ENCODE assay signal across 8 cellular contexts in genomic region chr16:2516391-2517240, GRCh38. TPM values are rescaled to one million over a fixed set of nuclear protein-coding genes. Genes with fewer than 3 reads are reported as not detected.
DNase-seq lines count a peak whose midpoint lies in the region; ATAC-seq and TF ChIP-seq lines count a peak whose summit lies in the region.

No MANE protein-coding gene starts in this region.

- H3K27ac Mint-ChIP-seq in WTC11: peak overlapping the region; percentile 79; the same call in 1 of the 2 replicates
- H3K27ac Mint-ChIP-seq in stimulated activated effector memory CD8-positive, alpha-beta T cell treated with anti-CD3 and anti-CD28 coated beads, Interleukin-12 subunit alpha, Interleukin-12 subunit beta, amount 100 ng/mL, for 72 hours: peak overlapping the region; percentile 95

- TF ChIP-seq CTCF in WTC11 (IDR thresholded peaks at IDR 0.05) (no peak), heart right ventricle (IDR thresholded peaks at IDR 0.05) (no peak), GM13977 (IDR thresholded peaks at IDR 0.05; ENCODE audit: extremely low read depth, insufficient read depth, missing control alignments) (no peak)

- H3K4me1 Mint-ChIP-seq in WTC11: peaks cover 41% of the 10 kb centered on the region
- H3K4me1 Mint-ChIP-seq in stimulated activated effector memory CD8-positive, alpha-beta T cell treated with anti-CD3 and anti-CD28 coated beads, Interleukin-12 subunit alpha, Interleukin-12 subunit beta, amount 100 ng/mL, for 72 hours: peaks cover 80% of the 10 kb centered on the region

- peak overlapping the region; percentile 80 for H3K4me3 Mint-ChIP-seq in WTC11
- H3K4me3 Mint-ChIP-seq in stimulated activated effector memory CD8-positive, alpha-beta T cell treated with anti-CD3 and anti-CD28 coated beads, Interleukin-12 subunit alpha, Interleukin-12 subunit beta, amount 100 ng/mL, for 72 hours: peak overlapping the region; percentile 85

- intact Hi-C loops in heart right ventricle (cut with DNase I): no loop called here

- H3K4me3 ChIP-seq in HUES64 (ENCODE audit: low read length) (no peak overlapping the region), heart right ventricle (peak overlapping the region in 7 of 10 donors; percentile 12 to 100 (median 93))

- ATAC-seq in WTC11: no peak
- no peak for ATAC-seq in heart right ventricle
- ATAC-seq in stimulated activated effector memory CD8-positive, alpha-beta T cell treated with anti-CD3 and anti-CD28 coated beads, Interleukin-12 subunit alpha, Interleukin-12 subunit beta, amount 100 ng/mL, for 72 hours: no peak

- H3K36me3 ChIP-seq in HUES64 (ENCODE audit: insufficient read depth, low read length) (0 out of 2 replicates have a peak, but pooled peaks cover 3% of the 10 kb centered on the region), heart right ventricle (peaks cover 0 to 10% (median 0%) of the 10 kb centered on the region in 9 donors)

- WGBS in HUES64: 89% methylated on average over 11 of the region's 11 CpGs
- 55 to 66% methylated on average over 11 of the region's 11 CpGs for WGBS in heart right ventricle, 2 donors

- peaks cover 4% of the 10 kb centered on the region for H3K27me3 Mint-ChIP-seq in WTC11 (ENCODE audit: low read depth)

- DNase-seq in WTC11 (ENCODE audit: low spot score): no peak
- peak; percentile 14 to 18 for DNase-seq in heart right ventricle
- no peak for DNase-seq in stimulated activated effector memory CD8-positive, alpha-beta T cell treated with anti-CD3 and anti-CD28 coated beads, Interleukin-12 subunit alpha, Interleukin-12 subunit beta, amount 100 ng/mL, for 72 hours (ENCODE audit: low spot score in 2 of 2)
- no peak for DNase-seq in SHP77 (lab: John Stamatoyannopoulos, UW)
- DNase-seq in T1000 (lab: John Stamatoyannopoulos, UW): no peak
- no peak for DNase-seq in RPMI8226
- no peak for DNase-seq in GM13977 (ENCODE audit: low spot score)

- H3K9me3 ChIP-seq in HUES64 (ENCODE audit: insufficient read depth, low read depth, low read length) (no peaks in the 10 kb centered on the region), heart right ventricle (no peaks in the 10 kb centered on the region)

- in situ Hi-C loops in GM13977 (cut with MboI; ENCODE audit: low pct_unique_long_range_greater_than_20kb, low sequenced_read_pairs, unreplicated experiment): no loop called here

- no peak overlapping the region for H3K27ac ChIP-seq in HUES64 (ENCODE audit: low read depth, low read length)
- peak overlapping the region in 8 of 10 donors; percentile 47 to 99 (median 96) for H3K27ac ChIP-seq in heart right ventricle

- no peaks in the 10 kb centered on the region for H3K9me3 Mint-ChIP-seq in WTC11
- no peaks in the 10 kb centered on the region for H3K9me3 Mint-ChIP-seq in stimulated activated effector memory CD8-positive, alpha-beta T cell treated with anti-CD3 and anti-CD28 coated beads, Interleukin-12 subunit alpha, Interleukin-12 subunit beta, amount 100 ng/mL, for 72 hours

- H3K4me1 ChIP-seq in HUES64 (ENCODE audit: insufficient read depth, low read length): peaks cover 25% of the 10 kb centered on the region; the same call in 1 of the 2 replicates
- peaks cover 52 to 81% (median 71%) of the 10 kb centered on the region in 9 donors for H3K4me1 ChIP-seq in heart right ventricle

- POLR2A ChIA-PET in WTC11 (lab: Charles Lee): interaction anchor here (2.0 kb wide), 1 partner anchor 15 kb away, joined by 6 read pairs; the partner anchor contains the start of gene CEMP1

- H3K27me3 ChIP-seq in HUES64 (ENCODE audit: insufficient read depth, low read length) (no peaks in the 10 kb centered on the region), heart right ventricle (no peaks in the 10 kb centered on the region)

- CTCF ChIA-PET in WTC11 (lab: Charles Lee): interaction anchor here (2.9 kb wide), 1 partner anchor 15 kb away, joined by 11 read pairs; no protein-coding TSS in a partner anchor

- 0 out of 2 replicates have a peak overlapping the region, but pooled peaks have one; percentile 14 for H3K9ac ChIP-seq in HUES64 (ENCODE audit: low read depth, low read length)

- H3K36me3 Mint-ChIP-seq in WTC11: no peaks in the 10 kb centered on the region; the same call in 1 of the 2 replicates
- peaks cover 84% of the 10 kb centered on the region for H3K36me3 Mint-ChIP-seq in stimulated activated effector memory CD8-positive, alpha-beta T cell treated with anti-CD3 and anti-CD28 coated beads, Interleukin-12 subunit alpha, Interleukin-12 subunit beta, amount 100 ng/mL, for 72 hours

TF ChIP-seq in WTC11, 78 proteins besides CTCF, POLR2A, EP300 and RAD21 (continues in another document):
- TF ChIP-seq ZNF281 (CRISPR knock-in tag; IDR thresholded peaks at IDR 0.05) (no peak), ZNF532 (CRISPR knock-in tag; IDR thresholded peaks at IDR 0.05; ENCODE audit: borderline replicate concordance) (no peak), MXD4 (CRISPR knock-in tag; IDR thresholded peaks at IDR 0.05; ENCODE audit: borderline replicate concordance) (no peak), ZNF671 (CRISPR knock-in tag; IDR thresholded peaks at IDR 0.05) (no peak), FOXP1 (CRISPR knock-in tag; IDR thresholded peaks at IDR 0.05; ENCODE audit: borderline replicate concordance) (no peak), JUN (CRISPR knock-in tag; IDR thresholded peaks at IDR 0.05) (no peak)

RNA-seq across cellular contexts. Expression of gene ATP6V0C, which starts 2.9 kb away (rescaled TPM):
- 201 TPM for polyA plus RNA-seq in HUES64 (2013, experiment 1 of 2)
- 219 TPM for polyA plus RNA-seq in HUES64 (2013, experiment 2 of 2)
- total RNA-seq in WTC11 (2021) (193 to 212 TPM (median 193 TPM) in 3 replicates), heart right ventricle (100 to 1,000 TPM; 104 to 209 (median 130) TPM)
- polyA plus RNA-seq in heart right ventricle: 100 to 1,000 TPM in 1 of 2 donors, 10 to 100 TPM in 1; 58.5 to 243 TPM

RNA-seq across cellular contexts. Expression of gene AMDHD2, which starts 3.6 kb away (rescaled TPM):
- 30.3 TPM for polyA plus RNA-seq in HUES64 (2013, experiment 1 of 2)
- 19.7 TPM for polyA plus RNA-seq in HUES64 (2013, experiment 2 of 2)
- total RNA-seq in WTC11 (2021) (60.1 to 70.9 TPM (median 60.3 TPM) in 3 replicates), heart right ventricle (10 to 100 TPM in 5 of 10 donors, 1 to 10 TPM in 5; 7.1 to 20.1 (median 9.4) TPM)
- polyA plus RNA-seq in heart right ventricle: 10 to 100 TPM; 12.2 to 20.8 TPM

RNA-seq across cellular contexts. Expression of gene CEMP1, which starts 14.6 kb away (rescaled TPM):
- not detected for polyA plus RNA-seq in HUES64 (2013, experiment 1 of 2)
- not detected for polyA plus RNA-seq in HUES64 (2013, experiment 2 of 2)
- total RNA-seq in WTC11 (2021) (0.14 to 0.32 TPM (median 0.15 TPM) in 3 replicates), heart right ventricle (not detected)
- polyA plus RNA-seq in heart right ventricle: under 1 TPM; 0.20 to 0.44 TPM

RNA-seq across cellular contexts. Expression of gene PDPK1, which starts 21.2 kb away (rescaled TPM):
- 13.8 TPM for polyA plus RNA-seq in HUES64 (2013, experiment 1 of 2)
- 12.0 TPM for polyA plus RNA-seq in HUES64 (2013, experiment 2 of 2)
- 25.4 to 31.4 TPM (median 29.6 TPM) in 3 replicates for total RNA-seq in WTC11 (2021)
- 10 to 100 TPM; 31.3 to 47.7 (median 38.3) TPM for total RNA-seq in heart right ventricle
- 10 to 100 TPM; 11.0 to 17.4 TPM for polyA plus RNA-seq in heart right ventricle

RNA-seq across cellular contexts. Expression of gene TBC1D24, which starts 41.7 kb away (rescaled TPM):
- 4.2 TPM for polyA plus RNA-seq in HUES64 (2013, experiment 1 of 2)
- 7.0 TPM for polyA plus RNA-seq in HUES64 (2013, experiment 2 of 2)
- 17.3 to 21.0 TPM (median 17.8 TPM) in 3 replicates for total RNA-seq in WTC11 (2021)
- 10 to 100 TPM in 4 of 10 donors, 1 to 10 TPM in 6; 6.2 to 14.9 (median 9.2) TPM for total RNA-seq in heart right ventricle
- 1 to 10 TPM; 3.4 to 5.4 TPM for polyA plus RNA-seq in heart right ventricle

Comparison
In these comparisons a context has a peak if more than half of its experiments do, and no peak if none do; other contexts are left out.
1. DNase-seq: peak in heart right ventricle (2 of 2); none in WTC11 (single experiment), stimulated activated effector memory CD8-positive, alpha-beta T cell treated with anti-CD3 and anti-CD28 coated beads, Interleukin-12 subunit alpha, Interleukin-12 subunit beta, amount 100 ng/mL, for 72 hours (0 of 2), SHP77 (0 of 2), T1000 (single experiment), RPMI8226 (single experiment) and GM13977 (single experiment).